Comparison of ENCODE assay signal across 8 cellular contexts in the genomic region with DNA sequence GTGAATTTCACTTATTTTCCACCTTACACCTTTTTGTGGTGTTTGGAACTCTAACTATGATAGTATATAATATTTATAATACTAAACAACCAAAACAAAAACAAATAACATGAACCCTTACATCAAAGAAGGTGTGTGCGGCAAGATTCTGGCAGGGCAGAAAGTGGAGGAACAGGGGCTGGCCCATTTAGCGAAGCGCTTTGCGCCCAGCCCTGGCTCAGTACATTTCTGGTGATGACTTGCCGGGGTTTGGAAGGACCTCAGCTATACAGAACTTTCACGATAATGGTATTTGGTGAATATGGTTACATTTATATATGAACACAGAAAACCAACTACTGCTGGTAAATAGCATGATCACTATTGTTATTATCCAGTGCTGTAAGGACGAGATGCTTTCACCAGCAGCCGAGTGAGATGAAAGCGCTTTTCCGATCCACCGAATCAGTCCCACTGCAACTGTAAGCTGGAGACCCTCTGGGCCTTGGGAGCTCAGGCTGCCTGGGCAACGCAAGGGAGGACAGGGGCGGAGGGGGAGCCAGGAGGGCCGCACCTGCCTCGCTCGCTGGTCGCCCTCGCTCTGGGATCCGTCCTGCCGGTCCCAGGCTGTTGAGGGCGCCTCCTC.
A peak's percentile ranks its signal among the peaks of the same experiment; 100 is the strongest.
DNase-seq lines count a peak whose midpoint lies in the region; TF ChIP-seq lines count a peak whose summit lies in the region.

No MANE protein-coding gene starts in this region.

- H3K27me3 Mint-ChIP-seq in HFFc6 (ENCODE audit: insufficient read depth) = peaks cover 25% of the 10 kb centered on the region

- DNase-seq in A172 (ENCODE audit: low spot score) (peak; percentile 11), HFFc6 (no peak), substantia nigra (lab: John Stamatoyannopoulos, UW) (no peak), NCI-H345 (lab: John Stamatoyannopoulos, UW) (no peak), GOT3 (lab: John Stamatoyannopoulos, UW) (no peak), ACHN (no peak)
- DNase-seq in activated T-cell treated with anti-CD3 and anti-CD28 coated beads, Interleukin-2, amount 50 U/mL, for 48 hours = peak; percentile 41 to 48

- H3K9me3 Mint-ChIP-seq in HFFc6 = no peaks in the 10 kb centered on the region

- no peak for TF ChIP-seq CTCF in HFFc6 (IDR thresholded peaks at IDR 0.05)

- H3K4me3 ChIP-seq in iPS-18c (ENCODE audit: insufficient read depth, low read depth, low read length) = peak overlapping the region; percentile 66

- peaks cover 5% of the 10 kb centered on the region; the same call in 1 of the 2 replicates for H3K4me1 Mint-ChIP-seq in HFFc6 (ENCODE audit: low read depth)

- no peak overlapping the region for H3K27ac Mint-ChIP-seq in HFFc6

- no peaks in the 10 kb centered on the region for H3K9me3 ChIP-seq in iPS-18c (ENCODE audit: control insufficient read depth, insufficient read depth, low read length)

- H3K36me3 Mint-ChIP-seq in HFFc6 (ENCODE audit: low read depth) = no peaks in the 10 kb centered on the region

- peak overlapping the region; percentile 42 for H3K27ac ChIP-seq in substantia nigra (ENCODE audit: low read depth, low read length, poor library complexity, severe bottlenecking)

- in situ Hi-C loops in ACHN (cut with HindIII; ENCODE audit: low pct_ligation_motif_present, low pct_unique_long_range_greater_than_20kb, low sequenced_read_pairs) = no loop called here

- peak overlapping the region; percentile 77 for H3K4me3 Mint-ChIP-seq in HFFc6

Comparison
In these comparisons a context has a peak if more than half of its experiments do, and no peak if none do; other contexts are left out.
1. DNase-seq: peak in A172 (single experiment) and activated T-cell treated with anti-CD3 and anti-CD28 coated beads, Interleukin-2, amount 50 U/mL, for 48 hours (2 of 2); none in HFFc6 (single experiment), substantia nigra (0 of 49), NCI-H345 (single experiment), GOT3 (single experiment) and ACHN (single experiment).